ENCODE assay signal across 1 cellular context in genomic region chr21:25461730-25462129, GRCh38.
TF ChIP-seq lines count a peak whose summit lies in the region.

No MANE protein-coding gene starts in this region.

TF ChIP-seq in endothelial cell of umbilical vein, 7 proteins besides CTCF, POLR2A, EP300 and RAD21 (continued from another document):
- TF ChIP-seq MAX (IDR thresholded peaks at IDR 0.05; ENCODE audit: insufficient read depth, insufficient read length): no peak
